Comparison of ENCODE assay signal across 9 cellular contexts in the genomic region with DNA sequence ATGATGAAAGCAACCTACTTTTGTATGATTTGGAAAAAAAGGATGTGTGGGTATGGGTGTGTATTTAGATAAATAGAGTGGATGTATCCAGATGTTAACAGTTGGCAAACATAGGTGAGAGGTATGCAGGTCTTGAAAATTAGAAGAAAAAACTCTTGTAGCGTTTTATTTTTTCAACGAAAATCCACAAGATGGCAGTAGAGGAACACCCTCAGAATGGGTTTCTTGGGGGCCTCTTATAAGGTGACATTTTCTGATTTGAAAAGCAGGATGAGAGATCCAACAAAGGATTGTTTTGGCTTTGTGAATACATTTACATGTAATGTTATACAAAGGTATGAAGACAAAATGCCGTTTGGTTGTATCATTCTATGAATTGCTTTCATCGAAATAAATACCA.
DNase-seq lines count a peak whose midpoint lies in the region; FAIRE-seq and TF ChIP-seq lines count a peak whose summit lies in the region.
"Had no signal": no experiment of that assay in that cellular context is flagged by ENCODE, and none has a peak within 500 bp of the region (broad histone marks: within the 10 kb centered on the region; RNA-seq: fewer than 3 reads in every experiment).

No MANE protein-coding gene starts in this region.

- H3K27me3 Mint-ChIP-seq in progenitor cell of endocrine pancreas: no peaks in the 10 kb centered on the region
- H3K27me3 Mint-ChIP-seq in T-helper 2 cell treated with Interferon-gamma antibody and Interleukin-4, amounts not matched to agents 5 μg/mL and 100 μg/mL, for 36 hours (ENCODE audit: low read depth): no peaks in the 10 kb centered on the region
- peaks cover 4% of the 10 kb centered on the region for H3K27me3 Mint-ChIP-seq in activated T-helper 2 cell treated with anti-CD3 and anti-CD28 coated beads, Interferon-gamma antibody, Interleukin-2, Interleukin-4, amounts not matched to agents 10 μg/mL and 5 μg/mL and 100 μg/mL, durations not matched to agents 14 hours and 24 hours and 36 hours (ENCODE audit: low read depth)

- H3K36me3 ChIP-seq in H7 (replicated peaks; ENCODE audit: control insufficient read depth, insufficient read depth, low read length) (no peaks in the 10 kb centered on the region), H1 (ENCODE audit: control insufficient read depth in 2 of 4, insufficient read depth in 4 of 4, low read length in 3 of 4) (no peaks in the 10 kb centered on the region)

- H4K8ac ChIP-seq in H1 (ENCODE audit: extremely low read depth, insufficient read depth, low read length): no peak overlapping the region

- TF ChIP-seq POLR2A in H1 (IDR thresholded peaks at IDR 0.05; ENCODE audit: control extremely low read depth in 1 of 2, low read depth in 2 of 2, low read length in 2 of 2): no peak

- no peak overlapping the region for H2BK5ac ChIP-seq in H1 (ENCODE audit: low read depth, low read length)

- H3K9me3 ChIP-seq in H1 (ENCODE audit: insufficient read depth in 2 of 2, low read depth in 1 of 2, low read length in 1 of 2): no peaks in the 10 kb centered on the region

- no peaks in the 10 kb centered on the region for H3K4me1 ChIP-seq in H1 (replicated peaks in 1 of 4; ENCODE audit: control insufficient read depth in 3 of 4, insufficient read depth in 4 of 4, low read length in 3 of 4)

- H3K27ac Mint-ChIP-seq in progenitor cell of endocrine pancreas: no peak overlapping the region
- no peak overlapping the region for H3K27ac Mint-ChIP-seq in T-helper 2 cell treated with Interferon-gamma antibody and Interleukin-4, amounts not matched to agents 5 μg/mL and 100 μg/mL, for 36 hours
- H3K27ac Mint-ChIP-seq in activated T-helper 2 cell treated with anti-CD3 and anti-CD28 coated beads, Interferon-gamma antibody, Interleukin-2, Interleukin-4, amounts not matched to agents 10 μg/mL and 5 μg/mL and 100 μg/mL, durations not matched to agents 14 hours and 24 hours and 36 hours: no peak overlapping the region
- H3K27ac Mint-ChIP-seq: T-helper 1 cell treated with Interleukin-12 subunit alpha and Interleukin-12 subunit beta and Interleukin-4 antibody, amounts not matched to agents 30 μg/mL and 1 μg/mL, for 36 hours had no signal

- H4K5ac ChIP-seq in H1 (ENCODE audit: insufficient read length, low read depth, low read length): no peak overlapping the region

- TF ChIP-seq RAD21 in H1 (IDR thresholded peaks at IDR 0.05 in 1 of 2, conservative IDR thresholded peaks at IDR 0.05 in 1 of 2; ENCODE audit: low read depth in 2 of 2, low read length in 2 of 2): peak; percentile 61 to 74

- H3K4me3 Mint-ChIP-seq in progenitor cell of endocrine pancreas (ENCODE audit: low read depth): no peak overlapping the region
- no peak overlapping the region for H3K4me3 Mint-ChIP-seq in T-helper 2 cell treated with Interferon-gamma antibody and Interleukin-4, amounts not matched to agents 5 μg/mL and 100 μg/mL, for 36 hours
- H3K4me3 Mint-ChIP-seq in activated T-helper 2 cell treated with anti-CD3 and anti-CD28 coated beads, Interferon-gamma antibody, Interleukin-2, Interleukin-4, amounts not matched to agents 10 μg/mL and 5 μg/mL and 100 μg/mL, durations not matched to agents 14 hours and 24 hours and 36 hours (ENCODE audit: low read depth): no peak overlapping the region
- H3K4me3 Mint-ChIP-seq: T-helper 1 cell treated with Interleukin-12 subunit alpha and Interleukin-12 subunit beta and Interleukin-4 antibody, amounts not matched to agents 30 μg/mL and 1 μg/mL, for 36 hours had no signal

- no peak for TF ChIP-seq EP300 in H1 (IDR thresholded peaks at IDR 0.05; ENCODE audit: borderline replicate concordance in 1 of 2, low read depth in 2 of 2, low read length in 2 of 2)

- H3K56ac ChIP-seq in H1 (replicated peaks; ENCODE audit: insufficient read length, low read depth, low read length): no peak overlapping the region

- no peak overlapping the region for H2BK15ac ChIP-seq in H1 (ENCODE audit: low read length)

- no peaks in the 10 kb centered on the region for H4K20me1 ChIP-seq in H1 (replicated peaks in 1 of 2; ENCODE audit: control insufficient read depth in 1 of 2, insufficient read depth in 2 of 2, low read length in 2 of 2)

- H3K9ac ChIP-seq in H1 (replicated peaks in 1 of 4; ENCODE audit: extremely low read depth in 1 of 4, low read depth in 3 of 4, low read length in 3 of 4): no peak overlapping the region

- H2BK12ac ChIP-seq in H1 (ENCODE audit: low read depth, low read length): no peak overlapping the region

- peaks cover 3% of the 10 kb centered on the region for H3K4me1 Mint-ChIP-seq in progenitor cell of endocrine pancreas (ENCODE audit: low read depth)
- peaks cover 2% of the 10 kb centered on the region for H3K4me1 Mint-ChIP-seq in T-helper 2 cell treated with Interferon-gamma antibody and Interleukin-4, amounts not matched to agents 5 μg/mL and 100 μg/mL, for 36 hours (ENCODE audit: low read depth)
- H3K4me1 Mint-ChIP-seq in activated T-helper 2 cell treated with anti-CD3 and anti-CD28 coated beads, Interferon-gamma antibody, Interleukin-2, Interleukin-4, amounts not matched to agents 10 μg/mL and 5 μg/mL and 100 μg/mL, durations not matched to agents 14 hours and 24 hours and 36 hours (ENCODE audit: low read depth): no peaks in the 10 kb centered on the region

- 28% methylated on average over 4 of the region's 4 CpGs; no CpG with 5 or more reads in 1 of the 2 experiments for WGBS in H1 (ENCODE audit: extremely low coverage in 1 of 2, insufficient coverage in 1 of 2, insufficient read length in 1 of 2, insufficient replicate concordance in 2 of 2, low coverage in 1 of 2, low lambda C conversion rate in 2 of 2, missing lambda C conversion rate in 1 of 2), 2 experiments

- H3K27ac ChIP-seq in H1 (ENCODE audit: low read depth, low read length): no peak overlapping the region

- H3K79me1 ChIP-seq in H1 (ENCODE audit: low read depth, low read length): no peaks in the 10 kb centered on the region

- no peak overlapping the region for H2BK120ac ChIP-seq in H1 (replicated peaks; ENCODE audit: low read depth, low read length)

- no peak overlapping the region for H3K4ac ChIP-seq in H1 (replicated peaks; ENCODE audit: insufficient read length, low read depth, low read length)

- H2AFZ ChIP-seq in H1 (ENCODE audit: low read length): no peak overlapping the region

- H3K4me2 ChIP-seq in H1 (ENCODE audit: insufficient read depth in 1 of 2, low read depth in 2 of 2, low read length in 2 of 2): no peak overlapping the region

- no peak overlapping the region for H3K18ac ChIP-seq in H1 (ENCODE audit: extremely low read depth, low read length)

- DNase-seq in DMS53 treated with DMSO at 0.1 percent for 48 hours (lab: John Stamatoyannopoulos, UW; ENCODE audit: unreplicated experiment) (peak; percentile 26), H7 (peak; percentile 42), NCI-H774 (lab: John Stamatoyannopoulos, UW) (peak; percentile 17), H1 (ENCODE audit: low read depth in 1 of 2, low spot score in 2 of 2) (no peak), progenitor cell of endocrine pancreas (ENCODE audit: low spot score, unreplicated experiment) (no peak), DMS79 (lab: John Stamatoyannopoulos, UW) (no peak)
- DNase-seq in T-helper 2 cell treated with Interferon-gamma antibody and Interleukin-4, amounts not matched to agents 5 μg/mL and 100 μg/mL, for 36 hours (ENCODE audit: low spot score): no peak
- no peak for DNase-seq in activated T-helper 2 cell treated with anti-CD3 and anti-CD28 coated beads, Interferon-gamma antibody, Interleukin-2, Interleukin-4, amounts not matched to agents 10 μg/mL and 5 μg/mL and 100 μg/mL, durations not matched to agents 14 hours and 24 hours and 36 hours (ENCODE audit: low spot score)

- H3K23ac ChIP-seq in H1 (ENCODE audit: insufficient read length): no peak overlapping the region

- H3K4me3 ChIP-seq in H7 (ENCODE audit: insufficient read depth, low read depth, low read length) (no peak overlapping the region), H1 (ENCODE audit: extremely low read depth in 1 of 4, insufficient read depth in 2 of 4, low read depth in 3 of 4, low read length in 4 of 4) (no peak overlapping the region)

- H3K36me3 Mint-ChIP-seq in progenitor cell of endocrine pancreas (ENCODE audit: insufficient read depth): no peaks in the 10 kb centered on the region
- H3K36me3 Mint-ChIP-seq in T-helper 2 cell treated with Interferon-gamma antibody and Interleukin-4, amounts not matched to agents 5 μg/mL and 100 μg/mL, for 36 hours (ENCODE audit: low read depth): no peaks in the 10 kb centered on the region
- H3K36me3 Mint-ChIP-seq in activated T-helper 2 cell treated with anti-CD3 and anti-CD28 coated beads, Interferon-gamma antibody, Interleukin-2, Interleukin-4, amounts not matched to agents 10 μg/mL and 5 μg/mL and 100 μg/mL, durations not matched to agents 14 hours and 24 hours and 36 hours (ENCODE audit: low read depth): no peaks in the 10 kb centered on the region

- CTCF ChIA-PET in H1 (lab: Charles Lee; ENCODE audit: partially characterized antibody): no interaction called here

- peak; percentile 78 for FAIRE-seq in H1 (lab: Jason Lieb, UNC)

- peak in 2 of 3 experiments; percentile 23 to 32; a peak in 2 of 4 replicates for TF ChIP-seq CTCF in H1 (IDR thresholded peaks at IDR 0.05; ENCODE audit: control extremely low read depth in 1 of 3, insufficient read depth in 1 of 3, low read depth in 1 of 3, low read length in 3 of 3)
- TF ChIP-seq CTCF in progenitor cell of endocrine pancreas (IDR thresholded peaks at IDR 0.05; ENCODE audit: unreplicated experiment): peak; percentile 62

- POLR2A ChIA-PET in H1 (lab: Charles Lee; ENCODE audit: partially characterized antibody): no interaction called here

- no peaks in the 10 kb centered on the region for H3K79me2 ChIP-seq in H1 (ENCODE audit: control insufficient read depth in 1 of 2, insufficient read depth in 2 of 2, low read length in 2 of 2)

- H3K9me3 Mint-ChIP-seq in progenitor cell of endocrine pancreas (ENCODE audit: low read depth): peaks cover 15% of the 10 kb centered on the region
- H3K9me3 Mint-ChIP-seq in T-helper 2 cell treated with Interferon-gamma antibody and Interleukin-4, amounts not matched to agents 5 μg/mL and 100 μg/mL, for 36 hours: no peaks in the 10 kb centered on the region
- no peaks in the 10 kb centered on the region for H3K9me3 Mint-ChIP-seq in activated T-helper 2 cell treated with anti-CD3 and anti-CD28 coated beads, Interferon-gamma antibody, Interleukin-2, Interleukin-4, amounts not matched to agents 10 μg/mL and 5 μg/mL and 100 μg/mL, durations not matched to agents 14 hours and 24 hours and 36 hours
- H3K9me3 Mint-ChIP-seq: T-helper 1 cell treated with Interleukin-12 subunit alpha and Interleukin-12 subunit beta and Interleukin-4 antibody, amounts not matched to agents 30 μg/mL and 1 μg/mL, for 36 hours had no signal

- no peak overlapping the region for H2BK20ac ChIP-seq in H1 (ENCODE audit: low read length)

- H3K27me3 ChIP-seq in H7 (ENCODE audit: control insufficient read depth, insufficient read depth, low read length) (no peaks in the 10 kb centered on the region), H1 (replicated peaks in 1 of 4; ENCODE audit: control insufficient read depth in 3 of 4, extremely low read depth in 1 of 4, insufficient read depth in 3 of 4, low read length in 3 of 4) (no peaks in the 10 kb centered on the region)

- H4K91ac ChIP-seq in H1 (replicated peaks; ENCODE audit: insufficient read length, low read length): no peak overlapping the region

- H3K23me2 ChIP-seq in H1 (ENCODE audit: low read depth, low read length): no peaks in the 10 kb centered on the region

- intact Hi-C loops in activated T-helper 2 cell treated with anti-CD3 and anti-CD28 coated beads, Interferon-gamma antibody, Interleukin-2, Interleukin-4, amounts not matched to agents 10 μg/mL and 5 μg/mL and 100 μg/mL, durations not matched to agents 14 hours and 24 hours and 36 hours (cut with micrococcal nuclease): loop anchor here (1.0 kb wide), 1 partner anchor 1422 kb away; no protein-coding TSS in a partner anchor

- no peak overlapping the region for H2AK5ac ChIP-seq in H1 (ENCODE audit: low read depth, low read length)

- no peak overlapping the region for H3K14ac ChIP-seq in H1 (ENCODE audit: insufficient read length)

Comparison
In these comparisons a context has a peak if more than half of its experiments do, and no peak if none do; other contexts are left out.
1. DNase-seq: peak in DMS53 treated with DMSO at 0.1 percent for 48 hours (single experiment), H7 (single experiment) and NCI-H774 (single experiment); none in H1 (0 of 2), progenitor cell of endocrine pancreas (single experiment), T-helper 2 cell treated with Interferon-gamma antibody and Interleukin-4, amounts not matched to agents 5 μg/mL and 100 μg/mL, for 36 hours (single experiment), activated T-helper 2 cell treated with anti-CD3 and anti-CD28 coated beads, Interferon-gamma antibody, Interleukin-2, Interleukin-4, amounts not matched to agents 10 μg/mL and 5 μg/mL and 100 μg/mL, durations not matched to agents 14 hours and 24 hours and 36 hours (single experiment) and DMS79 (single experiment).